Comparison of ENCODE assay signal across 8 cellular contexts in genomic region chr16:15672127-15672513, GRCh38. TPM values are rescaled to one million over a fixed set of nuclear protein-coding genes. Genes with fewer than 3 reads are reported as not detected.
DNase-seq lines count a peak whose midpoint lies in the region; ATAC-seq and TF ChIP-seq lines count a peak whose summit lies in the region.
"Not testable (repeated sequence)": the region's sequence is repeated elsewhere in the genome, so short reads cannot be mapped to it uniquely, and the experiment has no call there.

No MANE protein-coding gene starts in this region.

- H3K27ac Mint-ChIP-seq in CD14-positive monocyte = peak overlapping the region; percentile 98 to 99 (median 99)

- BruUV-seq in PC-3 (replicated peaks; lab: Mats Ljungman, UMichigan) = not testable (repeated sequence)

- peaks cover 10% of the 10 kb centered on the region for H3K79me2 ChIP-seq in PC-3 (ENCODE audit: low read length)

- H3K4me1 ChIP-seq in PC-3 (ENCODE audit: insufficient read depth, low read length) (peaks cover 23% of the 10 kb centered on the region), lower lobe of right lung (peaks cover 25% of the 10 kb centered on the region), rectal smooth muscle tissue (ENCODE audit: control insufficient read depth, insufficient read depth, low read length) (peaks cover 11% of the 10 kb centered on the region)
- H3K4me1 ChIP-seq in breast epithelium; thymus (ENCODE audit: control insufficient read depth, insufficient read depth, low read length): not testable (repeated sequence)

- peak overlapping the region; percentile 73 for H3K4me2 ChIP-seq in PC-3 (ENCODE audit: low read length)

- H3K36me3 ChIP-seq in PC-3 (ENCODE audit: low read depth, low read length); breast epithelium: not testable (repeated sequence)
- H3K36me3 ChIP-seq in lower lobe of right lung (peaks cover 33% of the 10 kb centered on the region), rectal smooth muscle tissue (ENCODE audit: control insufficient read depth, insufficient read depth, low read length) (peaks cover 13% of the 10 kb centered on the region), thymus (ENCODE audit: control insufficient read depth, insufficient read depth) (peaks cover 53% of the 10 kb centered on the region)

- peaks cover 54% of the 10 kb centered on the region for H3K4me1 Mint-ChIP-seq in CD14-positive monocyte
- H3K4me1 Mint-ChIP-seq in activated T-cell treated with anti-CD3 and anti-CD28 coated beads, Interleukin-2, amount 50 U/mL, for 4 hours (ENCODE audit: low read depth) = peaks cover 47% of the 10 kb centered on the region

- TF ChIP-seq CTCF in CD14-positive monocyte (IDR thresholded peaks at IDR 0.05); PC-3 (conservative IDR thresholded peaks at IDR 0.05; ENCODE audit: low read depth, low read length); breast epithelium (IDR thresholded peaks at IDR 0.05); fibroblast of villous mesenchyme (IDR thresholded peaks at IDR 0.05; ENCODE audit: insufficient read depth, low read depth, low read length); lower lobe of right lung (IDR thresholded peaks at IDR 0.05): not testable (repeated sequence)

- not testable (repeated sequence) for H3K9me3 Mint-ChIP-seq in CD14-positive monocyte; activated T-cell treated with anti-CD3 and anti-CD28 coated beads, Interleukin-2, amount 50 U/mL, for 4 hours

- H3F3A ChIP-seq in PC-3 (ENCODE audit: low read length, unreplicated experiment) = not testable (repeated sequence)

- WGBS in thymus = 92% methylated on average over 10 of the region's 10 CpGs

- POLR2A ChIA-PET in PC-3 (lab: Charles Lee; ENCODE audit: unreplicated experiment) = not testable (repeated sequence)

- H2AFZ ChIP-seq in PC-3 (ENCODE audit: low read length) = peak overlapping the region; percentile 59

- peak overlapping the region in 1 of 2 donors; percentile 82 for H3K4me3 Mint-ChIP-seq in CD14-positive monocyte
- H3K4me3 Mint-ChIP-seq in activated T-cell treated with anti-CD3 and anti-CD28 coated beads, Interleukin-2, amount 50 U/mL, for 4 hours = not testable (repeated sequence)

- ATAC-seq in PC-3 = not testable (repeated sequence)
- ATAC-seq in activated T-cell treated with anti-CD3 and anti-CD28 coated beads, Interleukin-2, amount 50 U/mL, for 4 hours = peak; percentile 10 to 35
- peak in 1 of 2 donors; percentile 3 for ATAC-seq in lower lobe of right lung

- H3K4me3 ChIP-seq in PC-3 (ENCODE audit: low read length) (peak overlapping the region; percentile 37; the same call in 1 of the 2 replicates), breast epithelium (peak overlapping the region in 1 of 3 donors; percentile 55)
- not testable (repeated sequence) for H3K4me3 ChIP-seq in fibroblast of villous mesenchyme (ENCODE audit: low read depth, low read length); lower lobe of right lung; rectal smooth muscle tissue (ENCODE audit: low read length); thymus (ENCODE audit: low read length)

- DNase-seq in CD14-positive monocyte (ENCODE audit: low spot score); PC-3; activated T-cell treated with anti-CD3 and anti-CD28 coated beads, Interleukin-2, amount 50 U/mL, for 4 hours; breast epithelium (ENCODE audit: low spot score in 2 of 2); lower lobe of right lung: not testable (repeated sequence)
- peak; percentile 55 for DNase-seq in fibroblast of villous mesenchyme (ENCODE audit: low read depth)

- H3K27me3 ChIP-seq in PC-3 (ENCODE audit: low read length); breast epithelium; lower lobe of right lung (ENCODE audit: low read depth); rectal smooth muscle tissue (ENCODE audit: control insufficient read depth, insufficient read depth, low read length); thymus (ENCODE audit: control insufficient read depth, insufficient read depth): not testable (repeated sequence)

- CTCF ChIA-PET in PC-3 (lab: Charles Lee) = not testable (repeated sequence)

- intact Hi-C loops in CD14-positive monocyte (cut with micrococcal nuclease) = loop anchor here in 1 of 2 donors (2.0 to 10.0 kb wide), 2 partner anchors 29 to 77 kb away; partner anchors contain the start of gene MARF1
- intact Hi-C loops in PC-3 (cut with micrococcal nuclease) = loop anchor here (2.0 kb wide), 2 partner anchors 27 to 33 kb away; no protein-coding TSS in a partner anchor
- intact Hi-C loops in breast epithelium (cut with DNase I; ENCODE audit: low total_unique reads); lower lobe of right lung (cut with DNase I): not testable (repeated sequence)

- H4K20me1 ChIP-seq in PC-3 (ENCODE audit: low read length) = not testable (repeated sequence)

- TF ChIP-seq POLR2A in breast epithelium (IDR thresholded peaks at IDR 0.05) = not testable (repeated sequence)

- not testable (repeated sequence) for H3K27me3 Mint-ChIP-seq in CD14-positive monocyte (ENCODE audit: low read depth in 3 of 3); activated T-cell treated with anti-CD3 and anti-CD28 coated beads, Interleukin-2, amount 50 U/mL, for 4 hours (ENCODE audit: low read depth)

- H3K9ac ChIP-seq in PC-3 (ENCODE audit: low read length) = peak overlapping the region; percentile 24
- H3K9ac ChIP-seq in rectal smooth muscle tissue (ENCODE audit: low read length) = not testable (repeated sequence)

- peaks cover 48 to 84% of the 10 kb centered on the region in 2 donors for H3K36me3 Mint-ChIP-seq in CD14-positive monocyte
- peaks cover 25% of the 10 kb centered on the region for H3K36me3 Mint-ChIP-seq in activated T-cell treated with anti-CD3 and anti-CD28 coated beads, Interleukin-2, amount 50 U/mL, for 4 hours (ENCODE audit: insufficient read depth)

- not testable (repeated sequence) for H3K9me2 ChIP-seq in PC-3 (replicated peaks; ENCODE audit: low read length)

- peak overlapping the region; percentile 86 for H3K27ac ChIP-seq in PC-3 (ENCODE audit: low read length)
- peak overlapping the region; percentile 94 to 99 for H3K27ac ChIP-seq in breast epithelium
- peak overlapping the region; percentile 90 for H3K27ac ChIP-seq in lower lobe of right lung
- H3K27ac ChIP-seq in rectal smooth muscle tissue (ENCODE audit: low read depth, low read length) = peak overlapping the region; percentile 91
- peak overlapping the region; percentile 90 for H3K27ac ChIP-seq in thymus (ENCODE audit: low read depth)

- H3K9me3 ChIP-seq in PC-3 (ENCODE audit: low read length); breast epithelium; lower lobe of right lung; thymus (ENCODE audit: control insufficient read depth): not testable (repeated sequence)

RNA-seq across cellular contexts. Expression of gene NDE1, which starts 22.1 kb away (rescaled TPM):
- polyA plus RNA-seq in CD14-positive monocyte (10 to 100 TPM; 26.0 to 28.0 TPM), thymus (25.1 TPM)
- total RNA-seq in PC-3 (2014; rRNA removed) (22.6 and 24.9 TPM in 2 replicates), breast epithelium (10 to 100 TPM; 19.0 to 34.7 (median 34.1) TPM), fibroblast of villous mesenchyme (38.3 and 43.2 TPM in 2 replicates), lower lobe of right lung (35.3 TPM)
- total RNA-seq in activated T-cell treated with anti-CD3 and anti-CD28 coated beads, Interleukin-2, amount 50 U/mL, for 4 hours = 10 to 100 TPM; 60.4 to 69.0 (median 60.5) TPM

RNA-seq across cellular contexts. Expression of gene MARF1, which starts 29.2 kb away (rescaled TPM):
- 1 to 10 TPM; 5.7 to 9.8 TPM for polyA plus RNA-seq in CD14-positive monocyte
- total RNA-seq in PC-3 (2014; rRNA removed) = 6.7 and 9.6 TPM in 2 replicates
- 10 to 100 TPM; 24.3 to 35.0 (median 34.1) TPM for total RNA-seq in activated T-cell treated with anti-CD3 and anti-CD28 coated beads, Interleukin-2, amount 50 U/mL, for 4 hours
- 10 to 100 TPM; 42.9 to 49.3 (median 47.5) TPM for total RNA-seq in breast epithelium
- total RNA-seq in fibroblast of villous mesenchyme = 14.5 and 14.7 TPM in 2 replicates
- 111 TPM for total RNA-seq in lower lobe of right lung
- 33.7 TPM for polyA plus RNA-seq in thymus
